In the genomic region with DNA sequence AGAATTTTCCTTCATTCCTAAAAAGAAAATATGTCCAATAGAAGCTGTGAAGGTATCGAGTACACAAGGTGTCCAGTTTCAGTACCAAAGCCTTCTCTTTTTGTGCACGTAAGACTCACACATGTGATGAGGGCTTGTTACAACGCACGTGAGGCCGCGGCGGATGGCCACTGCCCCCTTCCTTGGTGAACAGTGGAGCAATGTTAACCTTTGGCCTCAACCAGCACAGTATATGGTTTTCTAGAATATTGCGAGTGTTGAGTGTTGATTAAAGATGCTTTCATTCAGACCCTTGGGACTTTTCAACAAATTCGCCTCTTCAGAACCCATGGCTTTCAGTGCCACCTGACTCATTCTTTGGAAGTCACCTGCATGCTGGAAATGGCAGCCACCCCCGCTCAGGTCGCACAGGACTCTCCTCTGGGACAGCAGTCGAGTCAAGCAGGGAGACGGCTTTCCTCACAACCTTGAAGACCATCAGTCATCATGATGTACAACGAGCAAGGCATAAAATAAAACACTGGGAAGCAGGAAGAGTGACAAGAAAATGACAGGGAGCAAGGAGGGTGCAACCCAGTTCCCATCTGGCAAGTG, we compare ENCODE assay signal across 27 cellular contexts. TPM values are rescaled to one million over a fixed set of nuclear protein-coding genes. Genes with fewer than 3 reads are reported as not detected.
DNase-seq lines count a peak whose midpoint lies in the region; ATAC-seq, FAIRE-seq and TF ChIP-seq lines count a peak whose summit lies in the region.
"Had no signal": no experiment of that assay in that cellular context is flagged by ENCODE, and none has a peak within 500 bp of the region (broad histone marks: within the 10 kb centered on the region; RNA-seq: fewer than 3 reads in every experiment).

No MANE protein-coding gene starts in this region.

- H3K36me3 ChIP-seq in breast epithelium (peaks cover 12% of the 10 kb centered on the region), mammary epithelial cell (ENCODE audit: insufficient read depth, low read length) (peaks cover 19% of the 10 kb centered on the region), K562 (ENCODE audit: control insufficient read depth, insufficient read depth, low read length) (peaks cover 70% of the 10 kb centered on the region; the same call in 2 of the 3 replicates), thyroid gland (peaks cover 45 to 53% of the 10 kb centered on the region in 2 donors), GM23338 (ENCODE audit: insufficient read depth) (peaks cover 8% of the 10 kb centered on the region; the same call in 1 of the 2 replicates)
- H3K36me3 ChIP-seq: SJCRH30 had no signal

- H2AFZ ChIP-seq in mammary epithelial cell (ENCODE audit: low read depth, low read length) (no peak overlapping the region), K562 (ENCODE audit: low read depth, low read length) (no peak overlapping the region), GM23338 (no peak overlapping the region)

- ATAC-seq in K562: peak; percentile 5; the same call in 1 of the 3 replicates
- ATAC-seq in GM23338: no peak
- ATAC-seq: activated CD8-positive, alpha-beta memory T cell treated with anti-CD3 and anti-CD28 coated beads, Interleukin-2, amount 10 ng/mL, durations not matched to agents 7 days and 5 days; Panc1 had no signal

- no peaks in the 10 kb centered on the region for H3K9me2 ChIP-seq in GM23338 (ENCODE audit: insufficient read depth)

- no peaks in the 10 kb centered on the region for H3K79me2 ChIP-seq in mammary epithelial cell (ENCODE audit: insufficient read depth, low read length)
- no peaks in the 10 kb centered on the region for H3K79me2 ChIP-seq in K562 (ENCODE audit: control insufficient read depth, insufficient read depth, low read length)
- H3K79me2 ChIP-seq in GM23338 (replicated peaks; ENCODE audit: insufficient read depth): no peaks in the 10 kb centered on the region

- H4K20me1 ChIP-seq in mammary epithelial cell (ENCODE audit: insufficient read depth, low read length) (no peaks in the 10 kb centered on the region), K562 (replicated peaks; ENCODE audit: control insufficient read depth, insufficient read depth, low read length) (peaks cover 7% of the 10 kb centered on the region), GM23338 (replicated peaks; ENCODE audit: insufficient read depth) (peaks cover 15% of the 10 kb centered on the region)

- no peak overlapping the region for H3K27ac Mint-ChIP-seq in GM23338
- H3K27ac Mint-ChIP-seq: activated CD4-positive, alpha-beta T cell treated with anti-CD3 and anti-CD28 coated beads, Interleukin-2, amount 10 ng/mL, durations not matched to agents 24 days and 14 days; activated CD8-positive, alpha-beta memory T cell treated with anti-CD3 and anti-CD28 coated beads, Interleukin-2, amount 10 ng/mL, durations not matched to agents 7 days and 5 days; activated T-helper 1 cell treated with anti-CD3 and anti-CD28 coated beads, Interleukin-12 subunit alpha, Interleukin-12 subunit beta, Interleukin-2, Interleukin-4 antibody, amounts not matched to agents 30 ng/mL and 10 ng/mL and 1 ng/mL, durations not matched to agents 14 hours and 24 hours and 36 hours had no signal

- WGBS in mammary epithelial cell (ENCODE audit: low coverage, missing lambda C conversion rate): 89% methylated on average over 14 of the region's 14 CpGs
- WGBS in K562 (ENCODE audit: insufficient coverage, low coverage, missing lambda C conversion rate): 83% methylated on average over 14 of the region's 14 CpGs
- 91 to 93% methylated on average over 14 of the region's 14 CpGs for WGBS in thyroid gland, 2 donors

- H3K4me3 ChIP-seq in breast epithelium (no peak overlapping the region), mammary epithelial cell (replicated peaks in 1 of 3; ENCODE audit: insufficient read depth in 1 of 3, low read depth in 2 of 3, low read length in 3 of 3) (no peak overlapping the region), K562 (no peak overlapping the region), thyroid gland (replicated peaks in 1 of 3) (no peak overlapping the region), GM23338 (no peak overlapping the region)
- H3K4me3 ChIP-seq: BLaER1, lung, SJCRH30, smooth muscle cell had no signal

- FAIRE-seq in K562 (lab: Jason Lieb, UNC): no peak
- FAIRE-seq: H1 had no signal

- DNase-seq in breast epithelium (ENCODE audit: low spot score in 2 of 2): no peak
- DNase-seq in mammary epithelial cell: no peak
- peak in 1 of 4 experiments; percentile 22 for DNase-seq in K562 (ENCODE audit: extremely low read depth in 1 of 4, low spot score in 3 of 4)
- peak; percentile 88 for DNase-seq in mesenteric fat pad (ENCODE audit: low spot score)
- no peak for DNase-seq in thyroid gland
- no peak for DNase-seq in SW 1271 (lab: John Stamatoyannopoulos, UW)
- DNase-seq in GM23338 (ENCODE audit: low spot score): no peak
- DNase-seq in cortex of kidney (lab: John Stamatoyannopoulos, UW): no peak
- DNase-seq: ACHN; activated CD4-positive, alpha-beta T cell treated with anti-CD3 and anti-CD28 coated beads, Interleukin-2, amount 10 ng/mL, durations not matched to agents 24 days and 14 days; activated CD8-positive, alpha-beta memory T cell treated with anti-CD3 and anti-CD28 coated beads, Interleukin-2, amount 10 ng/mL, durations not matched to agents 7 days and 5 days; Caco-2; cerebellar nuclear complex; DMS79; effector CD4-positive, alpha-beta T cell; islet precursor cell; NCI-H1694 treated with DMSO at 0.1 percent for 48 hours; NCI-H2171; NCI-H524; SJCRH30 had no signal

- no peak for TF ChIP-seq CTCF in breast epithelium (IDR thresholded peaks at IDR 0.05)
- no peak for TF ChIP-seq CTCF in mammary epithelial cell (conservative IDR thresholded peaks at IDR 0.05 in 1 of 2, IDR thresholded peaks at IDR 0.05 in 1 of 2; ENCODE audit: extremely low read depth in 1 of 2, insufficient read depth in 1 of 2, low read depth in 1 of 2, low read length in 2 of 2)
- TF ChIP-seq CTCF in K562 (IDR thresholded peaks at IDR 0.05 in 2 of 3, conservative IDR thresholded peaks at IDR 0.05 in 1 of 3; ENCODE audit: insufficient read depth in 2 of 3, low read depth in 1 of 3, low read length in 3 of 3): no peak
- no peak for TF ChIP-seq CTCF in thyroid gland (IDR thresholded peaks at IDR 0.05)
- no peak for TF ChIP-seq CTCF in GM23338 (conservative IDR thresholded peaks at IDR 0.05; ENCODE audit: low read depth in 2 of 2)

- H3F3A ChIP-seq in GM23338 (replicated peaks; ENCODE audit: low read depth): 0 out of 2 replicates have a peak, but pooled peaks cover 3% of the 10 kb centered on the region

- TF ChIP-seq POLR2A in breast epithelium (IDR thresholded peaks at IDR 0.05) (no peak), K562 (conservative IDR thresholded peaks at IDR 0.05) (no peak), thyroid gland (IDR thresholded peaks at IDR 0.05) (no peak)

- BruUV-seq in mammary epithelial cell (replicated peaks; lab: Mats Ljungman, UMichigan): no TSS peak
- BruUV-seq in K562 (replicated peaks; lab: Mats Ljungman, UMichigan): no TSS peak

- H3K27me3 Mint-ChIP-seq in GM23338 (ENCODE audit: insufficient read depth, low read depth, poor library complexity): peaks cover 4% of the 10 kb centered on the region
- H3K27me3 Mint-ChIP-seq: activated CD4-positive, alpha-beta T cell treated with anti-CD3 and anti-CD28 coated beads, Interleukin-2, amount 10 ng/mL, durations not matched to agents 24 days and 14 days; activated CD8-positive, alpha-beta memory T cell treated with anti-CD3 and anti-CD28 coated beads, Interleukin-2, amount 10 ng/mL, durations not matched to agents 7 days and 5 days; stimulated activated memory B cell treated with anti-CD40 and anti-IgM and Interleukin-4, amounts not matched to agents 10 μg/mL and 1 μg/mL and 100 μg/mL, for 72 hours had no signal

- H3K4me2 ChIP-seq in mammary epithelial cell (ENCODE audit: insufficient read depth, low read depth, low read length): no peak overlapping the region
- no peak overlapping the region for H3K4me2 ChIP-seq in K562 (ENCODE audit: insufficient read depth, low read length)
- no peak overlapping the region for H3K4me2 ChIP-seq in GM23338
- H3K4me2 ChIP-seq: BLaER1, smooth muscle cell had no signal

- dilution Hi-C loops in mammary epithelial cell (cut with HindIII; ENCODE audit: low sequenced_read_pairs): no loop called here

- H3K9me3 ChIP-seq in breast epithelium (no peaks in the 10 kb centered on the region), mammary epithelial cell (replicated peaks; ENCODE audit: insufficient read depth, low read length) (no peaks in the 10 kb centered on the region), K562 (replicated peaks; ENCODE audit: control insufficient read depth, insufficient read depth, low read depth, low read length) (no peaks in the 10 kb centered on the region), thyroid gland (no peaks in the 10 kb centered on the region)
- H3K9me3 ChIP-seq: BLaER1, Caco-2, SJCRH30 had no signal

- H3K9me3 Mint-ChIP-seq in GM23338: no peaks in the 10 kb centered on the region
- H3K9me3 Mint-ChIP-seq: activated CD4-positive, alpha-beta T cell treated with anti-CD3 and anti-CD28 coated beads, Interleukin-2, amount 10 ng/mL, durations not matched to agents 24 days and 14 days; activated T-helper 1 cell treated with anti-CD3 and anti-CD28 coated beads, Interleukin-12 subunit alpha, Interleukin-12 subunit beta, Interleukin-2, Interleukin-4 antibody, amounts not matched to agents 30 ng/mL and 10 ng/mL and 1 ng/mL, durations not matched to agents 14 hours and 24 hours and 36 hours; stimulated activated memory B cell treated with anti-CD40 and anti-IgM and Interleukin-4, amounts not matched to agents 10 μg/mL and 1 μg/mL and 100 μg/mL, for 72 hours had no signal

- H3K27me3 ChIP-seq in breast epithelium: no peaks in the 10 kb centered on the region
- no peaks in the 10 kb centered on the region for H3K27me3 ChIP-seq in mammary epithelial cell (ENCODE audit: insufficient read depth, low read length)
- H3K27me3 ChIP-seq in K562 (ENCODE audit: control insufficient read depth in 2 of 2, insufficient read depth in 2 of 2, low read length in 2 of 2): no peaks in the 10 kb centered on the region
- H3K27me3 ChIP-seq in thyroid gland: no peaks in the 10 kb centered on the region
- no peaks in the 10 kb centered on the region for H3K27me3 ChIP-seq in GM23338 (ENCODE audit: insufficient read depth)
- H3K27me3 ChIP-seq: BLaER1, SJCRH30 had no signal

- peaks cover 3% of the 10 kb centered on the region; the same call in 1 of the 3 replicates for H3K4me1 Mint-ChIP-seq in GM23338
- H3K4me1 Mint-ChIP-seq: activated CD4-positive, alpha-beta T cell treated with anti-CD3 and anti-CD28 coated beads, Interleukin-2, amount 10 ng/mL, durations not matched to agents 24 days and 14 days had no signal

- H3K4me1 ChIP-seq in breast epithelium (no peaks in the 10 kb centered on the region), mammary epithelial cell (ENCODE audit: insufficient read depth, low read length) (no peaks in the 10 kb centered on the region), K562 (replicated peaks in 1 of 2; ENCODE audit: control insufficient read depth in 2 of 2, insufficient read depth in 2 of 2, low read length in 2 of 2) (peaks cover 0 to 5% of the 10 kb centered on the region in 2 experiments; a peak in 1 of 5 replicates), thyroid gland (peaks cover 0 to 16% of the 10 kb centered on the region in 2 donors), GM23338 (ENCODE audit: insufficient read depth) (no peaks in the 10 kb centered on the region)
- H3K4me1 ChIP-seq: BLaER1, Caco-2, SJCRH30 had no signal

- H3K9me1 ChIP-seq in K562 (ENCODE audit: control insufficient read depth, insufficient read depth, low read length): no peaks in the 10 kb centered on the region

- CTCF ChIA-PET in mammary epithelial cell (lab: Charles Lee; ENCODE audit: low non-redundant PET): no interaction called here
- CTCF ChIA-PET in K562 (lab: Yijun Ruan, JAX; ENCODE audit: low intra/inter-chr PET ratio): no interaction called here

- POLR2A ChIA-PET in K562 (lab: Yijun Ruan, JAX): interaction anchor here (0.7 to 4.4 kb wide), 7 partner anchors 8 to 155 kb away, joined by 3 to 51 read pairs (median 6); partner anchors contain the start of genes FBXO31 and MAP1LC3B

- H3K27ac ChIP-seq in breast epithelium: peak overlapping the region; percentile 26 to 49
- no peak overlapping the region for H3K27ac ChIP-seq in mammary epithelial cell (ENCODE audit: insufficient read depth, low read depth, low read length)
- H3K27ac ChIP-seq in K562 (ENCODE audit: extremely low read depth, low read depth, low read length): no peak overlapping the region
- peak overlapping the region; percentile 41 to 67 (median 58) for H3K27ac ChIP-seq in thyroid gland
- H3K27ac ChIP-seq in GM23338 (ENCODE audit: low read depth): no peak overlapping the region
- H3K27ac ChIP-seq: BLaER1, SJCRH30 had no signal

- intact Hi-C loops in breast epithelium (cut with DNase I; ENCODE audit: low total_unique reads) (no loop called here), mammary epithelial cell (cut with micrococcal nuclease) (no loop called here), K562 (cut with micrococcal nuclease) (no loop called here), thyroid gland (cut with DNase I) (no loop called here)

- no peak overlapping the region for H3K4me3 Mint-ChIP-seq in GM23338
- H3K4me3 Mint-ChIP-seq: activated CD4-positive, alpha-beta T cell treated with anti-CD3 and anti-CD28 coated beads, Interleukin-2, amount 10 ng/mL, durations not matched to agents 24 days and 14 days; activated CD8-positive, alpha-beta memory T cell treated with anti-CD3 and anti-CD28 coated beads, Interleukin-2, amount 10 ng/mL, durations not matched to agents 7 days and 5 days; activated T-helper 1 cell treated with anti-CD3 and anti-CD28 coated beads, Interleukin-12 subunit alpha, Interleukin-12 subunit beta, Interleukin-2, Interleukin-4 antibody, amounts not matched to agents 30 ng/mL and 10 ng/mL and 1 ng/mL, durations not matched to agents 14 hours and 24 hours and 36 hours had no signal

- TF ChIP-seq EP300 in K562 (IDR thresholded peaks at IDR 0.05; ENCODE audit: low read length): no peak

- in situ Hi-C loops in mammary epithelial cell (cut with MboI; ENCODE audit: low sequenced_read_pairs in 2 of 2): loop anchor here in 1 of 2 donors (25.0 kb wide), 1 partner anchor 231 kb away; no protein-coding TSS in a partner anchor
- in situ Hi-C loops in K562 (cut with MboI): no loop called here

- H3K36me3 Mint-ChIP-seq in GM23338 (ENCODE audit: low read depth): peaks cover 51% of the 10 kb centered on the region

- no peak overlapping the region for H3K9ac ChIP-seq in mammary epithelial cell (ENCODE audit: insufficient read depth, low read length)
- H3K9ac ChIP-seq in K562 (ENCODE audit: insufficient read depth in 1 of 2, low read depth in 2 of 2, low read length in 2 of 2): no peak overlapping the region
- H3K9ac ChIP-seq: BLaER1 had no signal

- TF ChIP-seq RAD21 in K562 (CRISPR knock-in tag; conservative IDR thresholded peaks at IDR 0.05 in 1 of 2, IDR thresholded peaks at IDR 0.05 in 1 of 2): no peak

RNA-seq across cellular contexts. Expression of gene MAP1LC3B, which starts 14.5 kb away (rescaled TPM):
- total RNA-seq in breast epithelium (10 to 100 TPM; 58.0 to 72.3 (median 69.1) TPM), mammary epithelial cell (100 to 1,000 TPM in 1 of 2 donors, 10 to 100 TPM in 1; 78.5 to 104 TPM), K562 (2014; rRNA removed) (21.3 and 24.9 TPM in 2 replicates), K562 (2014; rRNA removed; fragmentation: Illumina TruSeq; extraction: Trizol) (26.7 and 32.7 TPM in 2 replicates), K562 (2015; rRNA removed; fragmentation: Illumina TruSeq; extraction: Trizol) (16.0 and 16.2 TPM in 2 replicates), K562 (2021) (73.1 and 77.4 TPM in 2 replicates), mesenteric fat pad (78.6 TPM), thyroid gland (10 to 100 TPM; 51.8 to 84.3 (median 67.3) TPM)
- polyA plus RNA-seq in mammary epithelial cell (17.9 TPM), K562 (2011; rRNA removed) (37.0 and 42.6 TPM in 2 replicates), K562 (2014; fragmentation: Illumina TruSeq; extraction: Trizol) (79.9 and 81.5 TPM in 2 replicates), K562 (2014; fragmentation: Nextera tagmentation; extraction: Ambion mirVana) (10 to 100 TPM; 30.4 to 36.7 TPM), K562 (2014; rRNA removed) (45.5 TPM in 2 replicates), GM23338 (2016; fragmentation: Nextera tagmentation; extraction: Ambion mirVana) (75.0 and 80.2 TPM in 2 replicates)
- 48.4 TPM for polyA minus RNA-seq in mammary epithelial cell
- 39.2 and 55.8 TPM in 2 replicates for total RNA-seq in K562 (2011; cell fraction: chromatin; rRNA removed; ENCODE audit: low replicate concordance)
- 28.3 and 28.9 TPM in 2 replicates for total RNA-seq in K562 (2011; cell fraction: nucleolus; rRNA removed)
- 49.8 and 99.0 TPM in 2 replicates for total RNA-seq in K562 (2011; cell fraction: nucleoplasm; rRNA removed)
- 17.6 and 25.2 TPM in 2 replicates for polyA plus RNA-seq in K562 (2011; cell fraction: cytosol; rRNA removed)
- polyA plus RNA-seq in K562 (2011; cell fraction: nucleus; rRNA removed): 16.4 and 19.9 TPM in 2 replicates
- 57.7 and 110 TPM in 2 replicates for polyA plus RNA-seq in K562 (2012)
- polyA minus RNA-seq in K562 (2011; rRNA and poly(A)+ RNA removed): 21.9 and 25.6 TPM in 2 replicates
- 23.5 and 24.3 TPM in 2 replicates for polyA minus RNA-seq in K562 (2011; cell fraction: cytosol; rRNA and poly(A)+ RNA removed)
- polyA minus RNA-seq in K562 (2011; cell fraction: nucleus; rRNA and poly(A)+ RNA removed): 8.3 and 11.6 TPM in 2 replicates
- 35.9 and 42.6 TPM in 2 replicates for total RNA-seq in GM23338 (2014; rRNA removed; shearing (Covaris generic))

RNA-seq across cellular contexts. Expression of gene FBXO31, which starts 23.0 kb away (rescaled TPM):
- total RNA-seq in breast epithelium (10 to 100 TPM; 43.0 to 74.7 (median 67.4) TPM), mammary epithelial cell (10 to 100 TPM; 31.2 to 36.1 TPM), K562 (2014; rRNA removed) (18.9 and 20.7 TPM in 2 replicates), K562 (2014; rRNA removed; fragmentation: Illumina TruSeq; extraction: Trizol) (6.7 and 8.1 TPM in 2 replicates), K562 (2015; rRNA removed; fragmentation: Illumina TruSeq; extraction: Trizol) (10.1 and 10.4 TPM in 2 replicates), K562 (2021) (28.6 and 33.3 TPM in 2 replicates), mesenteric fat pad (66.9 TPM), thyroid gland (10 to 100 TPM; 23.8 to 62.5 (median 54.9) TPM)
- polyA plus RNA-seq in mammary epithelial cell (14.5 TPM), K562 (2011; rRNA removed) (11.9 and 13.4 TPM in 2 replicates), K562 (2014; fragmentation: Illumina TruSeq; extraction: Trizol) (10.9 and 19.1 TPM in 2 replicates), K562 (2014; fragmentation: Nextera tagmentation; extraction: Ambion mirVana) (under 1 TPM; 0.18 to 0.70 TPM), K562 (2014; rRNA removed) (14.0 and 16.0 TPM in 2 replicates), GM23338 (2016; fragmentation: Nextera tagmentation; extraction: Ambion mirVana) (4.5 and 7.0 TPM in 2 replicates)
- 25.3 TPM for polyA minus RNA-seq in mammary epithelial cell
- total RNA-seq in K562 (2011; cell fraction: chromatin; rRNA removed; ENCODE audit: low replicate concordance): 50.3 and 100 TPM in 2 replicates
- total RNA-seq in K562 (2011; cell fraction: nucleolus; rRNA removed): 55.0 and 64.4 TPM in 2 replicates
- 34.9 and 39.5 TPM in 2 replicates for total RNA-seq in K562 (2011; cell fraction: nucleoplasm; rRNA removed)
- 10.3 and 21.0 TPM in 2 replicates for polyA plus RNA-seq in K562 (2011; cell fraction: cytosol; rRNA removed)
- polyA plus RNA-seq in K562 (2011; cell fraction: nucleus; rRNA removed): 24.4 and 48.8 TPM in 2 replicates
- polyA plus RNA-seq in K562 (2012): 14.2 and 18.2 TPM in 2 replicates
- 12.2 and 15.8 TPM in 2 replicates for polyA minus RNA-seq in K562 (2011; rRNA and poly(A)+ RNA removed)
- 13.6 and 17.8 TPM in 2 replicates for polyA minus RNA-seq in K562 (2011; cell fraction: cytosol; rRNA and poly(A)+ RNA removed)
- 14.0 and 20.2 TPM in 2 replicates for polyA minus RNA-seq in K562 (2011; cell fraction: nucleus; rRNA and poly(A)+ RNA removed)
- 11.3 and 23.8 TPM in 2 replicates for total RNA-seq in GM23338 (2014; rRNA removed; shearing (Covaris generic))

Comparison
In these comparisons a context has a peak if more than half of its experiments do, and no peak if none do; other contexts are left out.
1. H3K27ac ChIP-seq: peak in breast epithelium (2 of 2) and thyroid gland (3 of 3); none in mammary epithelial cell (single experiment), K562 (single experiment) and GM23338 (single experiment).